In genomic region chr3:59798372-59799086, GRCh38 we compare ENCODE assay signal across 1 cellular context.
TF ChIP-seq lines count a peak whose summit lies in the region.

No MANE protein-coding gene starts in this region.

TF ChIP-seq in HepG2, 621 proteins besides CTCF, POLR2A, EP300 and RAD21 (continued from another document):
- no peak for TF ChIP-seq CREB1 (IDR thresholded peaks at IDR 0.05)
- TF ChIP-seq CREB1 (CRISPR knock-in tag; IDR thresholded peaks at IDR 0.05): peak; percentile 40; the same call in 1 of the 2 replicates
- peak; percentile 76; the same call in 1 of the 2 replicates for TF ChIP-seq EHMT2 (IDR thresholded peaks at IDR 0.05; ENCODE audit: borderline replicate concordance, low read depth, low read length)
- TF ChIP-seq ISL2 (CRISPR knock-in tag; IDR thresholded peaks at IDR 0.05): peak; percentile 76
- peak; percentile 92 for TF ChIP-seq HDAC2 (CRISPR knock-in tag; IDR thresholded peaks at IDR 0.05)
- no peak for TF ChIP-seq ZNF367 (CRISPR knock-in tag; IDR thresholded peaks at IDR 0.05; ENCODE audit: borderline replicate concordance)
- no peak for TF ChIP-seq HNF1A (IDR thresholded peaks at IDR 0.05; ENCODE audit: low read depth)
- peak; percentile 23; the same call in 1 of the 2 replicates for TF ChIP-seq HNF1A (CRISPR knock-in tag; IDR thresholded peaks at IDR 0.05; ENCODE audit: borderline replicate concordance)
- TF ChIP-seq ZNF816 (CRISPR knock-in tag; IDR thresholded peaks at IDR 0.05; ENCODE audit: borderline replicate concordance): no peak
- 0 out of 2 replicates have a peak, but pooled peaks have one; percentile 27 for TF ChIP-seq HOXD1 (CRISPR knock-in tag; IDR thresholded peaks at IDR 0.05)
- TF ChIP-seq MIXL1 (CRISPR knock-in tag; IDR thresholded peaks at IDR 0.05): peak; percentile 96
- 0 out of 2 replicates have a peak, but pooled peaks have one; percentile 17 for TF ChIP-seq CEBPG (CRISPR knock-in tag; IDR thresholded peaks at IDR 0.05)
- no peak for TF ChIP-seq ZNF580 (CRISPR knock-in tag; IDR thresholded peaks at IDR 0.05; ENCODE audit: borderline replicate concordance, low read depth)
- TF ChIP-seq ZNF292 (CRISPR knock-in tag; IDR thresholded peaks at IDR 0.05; ENCODE audit: borderline replicate concordance, low read depth): peak; percentile 92; the same call in 1 of the 2 replicates
